28 cellular contexts compared by ENCODE assay signal in genomic region chr3:61411009-61411662, GRCh38.
"Had no signal": no experiment of that assay in that cellular context is flagged by ENCODE, and none has a peak within 500 bp of the region (broad histone marks: within the 10 kb centered on the region; RNA-seq: fewer than 3 reads in every experiment).

No MANE protein-coding gene starts in this region.

- H3K9ac ChIP-seq: neural progenitor cell, parathyroid adenoma had no signal

- H3K4me1 ChIP-seq: neural progenitor cell, parathyroid adenoma, psoas muscle, spleen, suprapubic skin, testis, tibial artery, transverse colon, upper lobe of right lung, uterus had no signal

- ATAC-seq: natural killer cell; psoas muscle; right cardiac atrium; sciatic nerve; stimulated activated memory B cell treated with anti-CD40 and anti-IgM and Interleukin-4, amounts not matched to agents 10 μg/mL and 1 μg/mL and 100 μg/mL, for 72 hours; stimulated activated naive CD8-positive, alpha-beta T cell treated with anti-CD3 and anti-CD28 coated beads, Interleukin-15, amount 100 ng/mL, for 72 hours; stimulated activated naive CD8-positive, alpha-beta T cell treated with anti-CD3 and anti-CD28 coated beads, Interleukin-15, Interleukin-2, amounts not matched to agents 100 U/mL and 50 U/mL, for 24 hours; upper lobe of right lung had no signal

- H3K4me3 ChIP-seq: neural progenitor cell, ovary, psoas muscle, skin epidermis, smooth muscle cell, spleen, suprapubic skin, testis, tibial artery, transverse colon, upper lobe of right lung, uterus had no signal

- H3K79me2 ChIP-seq: parathyroid adenoma had no signal

- H3K4me2 ChIP-seq: neural progenitor cell, smooth muscle cell had no signal

- H3K27ac ChIP-seq: neural progenitor cell, ovary, parathyroid adenoma, psoas muscle, skin epidermis, spleen, suprapubic skin, testis, tibial artery, transverse colon, upper lobe of right lung, uterus had no signal

- DNase-seq: natural killer cell; occipital lobe; ovary; posterior cingulate gyrus; psoas muscle; right cardiac atrium; spleen; stimulated activated CD4-positive, alpha-beta T cell treated with anti-CD3 and anti-CD28 coated beads, Interleukin-12 subunit alpha, Interleukin-12 subunit beta, amount 100 ng/mL, for 4 hours; stimulated activated CD4-positive, alpha-beta T cell treated with anti-CD3 and anti-CD28 coated beads, Interleukin-1b, Interleukin-23, amount 100 ng/mL, for 48 hours; stimulated activated CD4-positive, alpha-beta T cell treated with anti-CD3 and anti-CD28 coated beads, Interleukin-4, amount 100 ng/mL, for 1 hour; stimulated activated CD4-positive, alpha-beta T cell treated with anti-CD3 and anti-CD28 coated beads, Interleukin-4, amount 100 ng/mL, for 4 hours; stimulated activated CD8-positive, alpha-beta memory T cell treated with anti-CD3 and anti-CD28 coated beads, Interleukin-4, amount 100 ng/mL, for 48 hours; stimulated activated naive CD4-positive, alpha-beta T cell; stimulated activated naive CD8-positive, alpha-beta T cell treated with anti-CD3 and anti-CD28 coated beads, Interleukin-15, amount 100 ng/mL, for 72 hours; stimulated activated naive CD8-positive, alpha-beta T cell treated with anti-CD3 and anti-CD28 coated beads, Interleukin-15, Interleukin-2, amounts not matched to agents 100 U/mL and 50 U/mL, for 24 hours; substantia nigra; testis; tibial artery; transverse colon; upper lobe of right lung; uterus had no signal

- H3K9me3 ChIP-seq: ovary, psoas muscle, spleen, suprapubic skin, testis, tibial artery, transverse colon, upper lobe of right lung, uterus had no signal

- H3K36me3 ChIP-seq: neural progenitor cell, ovary, spleen, suprapubic skin, tibial artery, transverse colon, upper lobe of right lung, uterus had no signal

- H3K27me3 ChIP-seq: neural progenitor cell, ovary, spleen, suprapubic skin, testis, tibial artery, transverse colon, upper lobe of right lung, uterus had no signal

- H2AFZ ChIP-seq: neural progenitor cell, parathyroid adenoma had no signal
